25 cellular contexts compared by ENCODE assay signal in genomic region chr18:76685402-76685801, GRCh38.
DNase-seq lines count a peak whose midpoint lies in the region; FAIRE-seq and TF ChIP-seq lines count a peak whose summit lies in the region.
"Had no signal": no experiment of that assay in that cellular context is flagged by ENCODE, and none has a peak within 500 bp of the region (broad histone marks: within the 10 kb centered on the region; RNA-seq: fewer than 3 reads in every experiment).

No MANE protein-coding gene starts in this region.

- peak; percentile 81 for FAIRE-seq in D721Med (lab: Jason Lieb, UNC)
- FAIRE-seq: A549, G401.6, GM12891, GM19239 had no signal

- no peaks in the 10 kb centered on the region for H3K36me3 ChIP-seq in uterus
- H3K36me3 ChIP-seq: BLaER1 treated with 17β-estradiol and CSF1 and Interleukin-3, amounts not matched to agents 10 nM and 100 nM had no signal

- no peak overlapping the region for H3K4me3 Mint-ChIP-seq in neural crest cell
- H3K4me3 Mint-ChIP-seq: B cell; CD4-positive, alpha-beta T cell; CD8-positive, alpha-beta T cell had no signal

- H3K27me3 ChIP-seq in uterus, result no peaks in the 10 kb centered on the region
- H3K27me3 ChIP-seq: BLaER1 treated with 17β-estradiol and CSF1 and Interleukin-3, amounts not matched to agents 10 nM and 100 nM had no signal

- peaks cover 11% of the 10 kb centered on the region for H3K4me1 Mint-ChIP-seq in neural crest cell
- H3K4me1 Mint-ChIP-seq: B cell had no signal

- no peaks in the 10 kb centered on the region for H3K9me3 Mint-ChIP-seq in neural crest cell
- H3K9me3 Mint-ChIP-seq: CD4-positive, alpha-beta T cell; CD8-positive, alpha-beta T cell had no signal

- H3K9me3 ChIP-seq in uterus, result no peaks in the 10 kb centered on the region
- H3K9me3 ChIP-seq: A549; BLaER1 treated with 17β-estradiol and CSF1 and Interleukin-3, amounts not matched to agents 10 nM and 100 nM; Caco-2 had no signal

- H3K4me3 ChIP-seq in uterus, result no peak overlapping the region
- H3K4me3 ChIP-seq: A549; BLaER1 treated with 17β-estradiol and CSF1 and Interleukin-3, amounts not matched to agents 10 nM and 100 nM had no signal

- peak; percentile 2 for DNase-seq in NCI-H2227 treated with DMSO at 0.1 percent for 48 hours (lab: John Stamatoyannopoulos, UW)
- no peak for DNase-seq in NCI-H2227 (lab: John Stamatoyannopoulos, UW; ENCODE audit: unreplicated experiment)
- no peak for DNase-seq in D721Med (ENCODE audit: insufficient read length, low spot score)
- DNase-seq in neural crest cell (ENCODE audit: low read depth, low spot score), result no peak
- peak in 1 of 2 donors; percentile 23 for DNase-seq in uterus
- no peak for DNase-seq in DMS53 treated with DMSO at 0.1 percent for 48 hours (lab: John Stamatoyannopoulos, UW; ENCODE audit: unreplicated experiment)
- DNase-seq in ecto neural progenitor cell (ENCODE audit: low spot score), result no peak
- DNase-seq in NK-92 (lab: John Stamatoyannopoulos, UW; ENCODE audit: unreplicated experiment), result no peak
- DNase-seq: AML-193; Caco-2; Calu3; CD4-positive, alpha-beta T cell; CD8-positive, alpha-beta T cell; DMS 273 treated with DMSO at 0.1 percent for 48 hours; DMS153; DMS79 treated with DMSO at 0.1 percent for 48 hours; GF-D8 had no signal

- H3K36me3 Mint-ChIP-seq in neural crest cell (ENCODE audit: low read depth), result no peaks in the 10 kb centered on the region
- H3K36me3 Mint-ChIP-seq: CD8-positive, alpha-beta T cell had no signal

- TF ChIP-seq CTCF in D721Med (IDR thresholded peaks at IDR 0.05; ENCODE audit: insufficient read depth, missing control alignments) (no peak), neural crest cell (conservative IDR thresholded peaks at IDR 0.05) (no peak), uterus (IDR thresholded peaks at IDR 0.05) (no peak)

- intact Hi-C loops in uterus (cut with DNase I; ENCODE audit: low total_unique reads), result loop anchor here (5.0 kb wide), 1 partner anchor 193 kb away; no protein-coding TSS in a partner anchor

- H3K27ac ChIP-seq in uterus, result peak overlapping the region; percentile 87 to 95
- H3K27ac ChIP-seq: 22Rv1; A549; BLaER1 treated with 17β-estradiol and CSF1 and Interleukin-3, amounts not matched to agents 10 nM and 100 nM; C4-2B had no signal

- peaks cover 8 to 18% of the 10 kb centered on the region in 2 donors for H3K4me1 ChIP-seq in uterus
- H3K4me1 ChIP-seq: Caco-2 had no signal

- H3K27ac Mint-ChIP-seq in neural crest cell (ENCODE audit: unreplicated experiment), result peak overlapping the region; percentile 67
- H3K27ac Mint-ChIP-seq: B cell; CD4-positive, alpha-beta T cell; CD8-positive, alpha-beta T cell had no signal

- no peak for TF ChIP-seq POLR2A in uterus (IDR thresholded peaks at IDR 0.05)

- peaks cover 4% of the 10 kb centered on the region for H3K27me3 Mint-ChIP-seq in neural crest cell (ENCODE audit: low read depth)
